8 cellular contexts compared by ENCODE assay signal in the genomic region with DNA sequence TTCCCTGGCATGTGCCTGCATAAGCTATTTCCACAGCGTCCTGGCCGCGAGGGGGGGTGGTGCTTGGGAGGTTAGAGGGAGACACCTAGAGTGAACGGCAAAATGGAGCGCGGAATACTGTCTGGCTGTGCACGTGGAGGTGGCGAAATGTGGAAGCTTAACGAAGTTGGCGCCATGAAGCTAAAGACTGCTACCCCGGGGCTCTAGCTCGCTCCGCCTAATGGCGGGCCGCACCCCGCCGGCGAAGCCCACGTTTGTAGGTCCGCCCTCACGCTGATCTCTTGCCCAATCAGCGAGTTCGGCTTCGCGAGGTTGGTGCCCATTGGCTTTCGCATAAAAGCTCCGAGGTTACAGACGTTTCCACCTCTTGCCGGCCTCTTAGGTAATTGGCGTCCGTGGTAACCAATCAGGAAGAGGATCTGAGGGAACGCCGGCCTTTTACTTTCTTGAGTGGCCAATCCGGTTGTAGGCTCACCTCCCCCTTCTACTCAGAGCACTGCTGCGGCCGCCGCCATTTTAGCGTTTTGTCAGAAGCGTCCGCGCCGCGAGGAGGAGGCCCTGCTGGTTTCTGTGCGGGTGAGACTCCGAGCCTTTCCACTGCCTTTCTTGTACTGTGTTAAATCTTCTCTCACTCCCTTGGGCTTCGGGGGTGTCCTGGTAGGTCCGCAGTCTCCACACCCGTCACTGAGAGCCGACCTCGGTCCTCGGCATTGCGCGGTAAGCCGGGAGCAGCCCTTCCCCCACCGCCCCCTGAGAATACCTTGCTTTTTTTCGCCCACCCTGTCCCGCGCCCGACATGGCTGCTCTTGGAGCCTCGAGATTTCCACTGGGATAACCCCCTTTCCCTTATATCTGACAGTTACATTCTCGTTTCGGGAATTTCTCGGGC. TPM values are rescaled to one million over a fixed set of nuclear protein-coding genes. Genes with fewer than 3 reads are reported as not detected.
DNase-seq lines count a peak whose midpoint lies in the region; ATAC-seq and TF ChIP-seq lines count a peak whose summit lies in the region.

A gene with protein sequence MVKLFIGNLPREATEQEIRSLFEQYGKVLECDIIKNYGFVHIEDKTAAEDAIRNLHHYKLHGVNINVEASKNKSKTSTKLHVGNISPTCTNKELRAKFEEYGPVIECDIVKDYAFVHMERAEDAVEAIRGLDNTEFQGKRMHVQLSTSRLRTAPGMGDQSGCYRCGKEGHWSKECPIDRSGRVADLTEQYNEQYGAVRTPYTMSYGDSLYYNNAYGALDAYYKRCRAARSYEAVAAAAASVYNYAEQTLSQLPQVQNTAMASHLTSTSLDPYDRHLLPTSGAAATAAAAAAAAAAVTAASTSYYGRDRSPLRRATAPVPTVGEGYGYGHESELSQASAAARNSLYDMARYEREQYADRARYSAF (plus strand): TSS at position 527 of the 889 bp plus-strand sequence. CDS start 1,009 bp downstream, outside the sequence.

- H3K27ac Mint-ChIP-seq in GM23338, result peak within 1 kb of the TSS; percentile 100
- H3K27ac Mint-ChIP-seq in naive B cell, result peak within 1 kb of the TSS; percentile 97 to 99 (median 99)
- H3K27ac Mint-ChIP-seq in stimulated activated memory B cell treated with anti-CD40 and anti-IgM and Interleukin-4, amounts not matched to agents 10 μg/mL and 1 μg/mL and 100 μg/mL, for 72 hours, result peak within 1 kb of the TSS; percentile 96

- TF ChIP-seq CTCF in GM23338 (conservative IDR thresholded peaks at IDR 0.05; ENCODE audit: low read depth in 2 of 2), result peak in 1 of 2 experiments; percentile 0; a peak in 1 of 4 replicates

- H3K27me3 ChIP-seq in GM23338 (ENCODE audit: insufficient read depth), result no peaks in the 10 kb centered on the region

- H3K4me1 Mint-ChIP-seq in GM23338 (peaks cover 51% of the 10 kb centered on the region), naive B cell (peaks cover 55 to 70% (median 62%) of the 10 kb centered on the region in 3 donors)
- H3K4me1 Mint-ChIP-seq in stimulated activated memory B cell treated with anti-CD40 and anti-IgM and Interleukin-4, amounts not matched to agents 10 μg/mL and 1 μg/mL and 100 μg/mL, for 72 hours, result peaks cover 69% of the 10 kb centered on the region

- peaks cover 89% of the 10 kb centered on the region for H3K79me2 ChIP-seq in GM23338 (replicated peaks; ENCODE audit: insufficient read depth)

- H3F3A ChIP-seq in GM23338 (replicated peaks; ENCODE audit: low read depth), result peaks cover 28% of the 10 kb centered on the region

- peaks cover 38% of the 10 kb centered on the region for H3K36me3 ChIP-seq in GM23338 (ENCODE audit: insufficient read depth)

- peak; percentile 93 for ATAC-seq in GM23338
- ATAC-seq in naive B cell (ENCODE audit: low read depth in 2 of 2), result peak; percentile 89
- peak; percentile 99 for ATAC-seq in stimulated activated memory B cell treated with anti-CD40 and anti-IgM and Interleukin-4, amounts not matched to agents 10 μg/mL and 1 μg/mL and 100 μg/mL, for 72 hours

- H3K4me3 Mint-ChIP-seq in GM23338 (peak within 1 kb of the TSS; percentile 97), naive B cell (peak within 1 kb of the TSS; percentile 98 to 99 (median 99))
- H3K4me3 Mint-ChIP-seq in stimulated activated memory B cell treated with anti-CD40 and anti-IgM and Interleukin-4, amounts not matched to agents 10 μg/mL and 1 μg/mL and 100 μg/mL, for 72 hours, result peak within 1 kb of the TSS; percentile 91

- peaks cover 36% of the 10 kb centered on the region for H3K4me1 ChIP-seq in GM23338 (ENCODE audit: insufficient read depth)

- peak within 1 kb of the TSS; percentile 92 for H3K27ac ChIP-seq in GM23338 (ENCODE audit: low read depth)

- H3K9me3 Mint-ChIP-seq in GM23338 (peaks cover 4% of the 10 kb centered on the region; the same call in 1 of the 3 replicates), naive B cell (no peaks in the 10 kb centered on the region)
- no peaks in the 10 kb centered on the region for H3K9me3 Mint-ChIP-seq in stimulated activated memory B cell treated with anti-CD40 and anti-IgM and Interleukin-4, amounts not matched to agents 10 μg/mL and 1 μg/mL and 100 μg/mL, for 72 hours

- peaks cover 24% of the 10 kb centered on the region for H3K27me3 Mint-ChIP-seq in GM23338 (ENCODE audit: insufficient read depth, low read depth, poor library complexity)
- no peaks in the 10 kb centered on the region for H3K27me3 Mint-ChIP-seq in naive B cell
- no peaks in the 10 kb centered on the region for H3K27me3 Mint-ChIP-seq in stimulated activated memory B cell treated with anti-CD40 and anti-IgM and Interleukin-4, amounts not matched to agents 10 μg/mL and 1 μg/mL and 100 μg/mL, for 72 hours

- no peaks in the 10 kb centered on the region for H3K9me2 ChIP-seq in GM23338 (ENCODE audit: insufficient read depth)

- H3K36me3 Mint-ChIP-seq in GM23338 (ENCODE audit: low read depth) (peaks cover 63% of the 10 kb centered on the region), naive B cell (peaks cover 25 to 37% of the 10 kb centered on the region in 2 donors)
- H3K36me3 Mint-ChIP-seq in stimulated activated memory B cell treated with anti-CD40 and anti-IgM and Interleukin-4, amounts not matched to agents 10 μg/mL and 1 μg/mL and 100 μg/mL, for 72 hours, result peaks cover 46% of the 10 kb centered on the region

- DNase-seq in EH (ENCODE audit: low read depth) (peak; percentile 100), GM23338 (ENCODE audit: low spot score) (peak; percentile 100), LHCN-M2 (ENCODE audit: low read depth) (peak; percentile 100), RPMI8226 (peak; percentile 100), fibroblast of gingiva (ENCODE audit: low read depth) (peak; percentile 100), naive B cell (peak; percentile 96)
- peak; percentile 87 to 92 for DNase-seq in activated T-helper 1 cell treated with anti-CD3 and anti-CD28 coated beads, Interleukin-2, amount 50 U/mL, for 16 hours (ENCODE audit: low read depth in 1 of 2, low spot score in 1 of 2)

- peak within 1 kb of the TSS; percentile 99 for H3K4me2 ChIP-seq in GM23338

- H3K4me3 ChIP-seq in GM23338, result peak within 1 kb of the TSS; percentile 94

- no peak within 1 kb of the TSS for H2AFZ ChIP-seq in GM23338

- peaks cover 58% of the 10 kb centered on the region for H4K20me1 ChIP-seq in GM23338 (replicated peaks; ENCODE audit: insufficient read depth)

TF ChIP-seq in GM23338, 12 proteins besides CTCF, POLR2A, EP300 and RAD21 (continues in another document):
- TF ChIP-seq, protein P1, sequence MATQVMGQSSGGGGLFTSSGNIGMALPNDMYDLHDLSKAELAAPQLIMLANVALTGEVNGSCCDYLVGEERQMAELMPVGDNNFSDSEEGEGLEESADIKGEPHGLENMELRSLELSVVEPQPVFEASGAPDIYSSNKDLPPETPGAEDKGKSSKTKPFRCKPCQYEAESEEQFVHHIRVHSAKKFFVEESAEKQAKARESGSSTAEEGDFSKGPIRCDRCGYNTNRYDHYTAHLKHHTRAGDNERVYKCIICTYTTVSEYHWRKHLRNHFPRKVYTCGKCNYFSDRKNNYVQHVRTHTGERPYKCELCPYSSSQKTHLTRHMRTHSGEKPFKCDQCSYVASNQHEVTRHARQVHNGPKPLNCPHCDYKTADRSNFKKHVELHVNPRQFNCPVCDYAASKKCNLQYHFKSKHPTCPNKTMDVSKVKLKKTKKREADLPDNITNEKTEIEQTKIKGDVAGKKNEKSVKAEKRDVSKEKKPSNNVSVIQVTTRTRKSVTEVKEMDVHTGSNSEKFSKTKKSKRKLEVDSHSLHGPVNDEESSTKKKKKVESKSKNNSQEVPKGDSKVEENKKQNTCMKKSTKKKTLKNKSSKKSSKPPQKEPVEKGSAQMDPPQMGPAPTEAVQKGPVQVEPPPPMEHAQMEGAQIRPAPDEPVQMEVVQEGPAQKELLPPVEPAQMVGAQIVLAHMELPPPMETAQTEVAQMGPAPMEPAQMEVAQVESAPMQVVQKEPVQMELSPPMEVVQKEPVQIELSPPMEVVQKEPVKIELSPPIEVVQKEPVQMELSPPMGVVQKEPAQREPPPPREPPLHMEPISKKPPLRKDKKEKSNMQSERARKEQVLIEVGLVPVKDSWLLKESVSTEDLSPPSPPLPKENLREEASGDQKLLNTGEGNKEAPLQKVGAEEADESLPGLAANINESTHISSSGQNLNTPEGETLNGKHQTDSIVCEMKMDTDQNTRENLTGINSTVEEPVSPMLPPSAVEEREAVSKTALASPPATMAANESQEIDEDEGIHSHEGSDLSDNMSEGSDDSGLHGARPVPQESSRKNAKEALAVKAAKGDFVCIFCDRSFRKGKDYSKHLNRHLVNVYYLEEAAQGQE (IDR thresholded peaks at IDR 0.05; ENCODE audit: unreplicated experiment), result peak; percentile 9
- TF ChIP-seq CREB1 (CRISPR knock-in tag; IDR thresholded peaks at IDR 0.05; ENCODE audit: low read depth), result peak; percentile 66; the same call in 1 of the 2 replicates
- TF ChIP-seq, protein P2, sequence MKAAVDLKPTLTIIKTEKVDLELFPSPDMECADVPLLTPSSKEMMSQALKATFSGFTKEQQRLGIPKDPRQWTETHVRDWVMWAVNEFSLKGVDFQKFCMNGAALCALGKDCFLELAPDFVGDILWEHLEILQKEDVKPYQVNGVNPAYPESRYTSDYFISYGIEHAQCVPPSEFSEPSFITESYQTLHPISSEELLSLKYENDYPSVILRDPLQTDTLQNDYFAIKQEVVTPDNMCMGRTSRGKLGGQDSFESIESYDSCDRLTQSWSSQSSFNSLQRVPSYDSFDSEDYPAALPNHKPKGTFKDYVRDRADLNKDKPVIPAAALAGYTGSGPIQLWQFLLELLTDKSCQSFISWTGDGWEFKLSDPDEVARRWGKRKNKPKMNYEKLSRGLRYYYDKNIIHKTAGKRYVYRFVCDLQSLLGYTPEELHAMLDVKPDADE (IDR thresholded peaks at IDR 0.05), result no peak; the same call in 1 of the 2 replicates
- TF ChIP-seq ZNF114 (CRISPR knock-in tag; IDR thresholded peaks at IDR 0.05), result no peak
- peak; percentile 81 for TF ChIP-seq POLR2AphosphoS5 (IDR thresholded peaks at IDR 0.05; ENCODE audit: low read depth)
- no peak for TF ChIP-seq ZNF331 (CRISPR knock-in tag; IDR thresholded peaks at IDR 0.05; ENCODE audit: low read depth)
- TF ChIP-seq STAT1 (IDR thresholded peaks at IDR 0.05; ENCODE audit: unreplicated experiment), result no peak

RNA-seq across cellular contexts. Expression of the gene that starts here (rescaled TPM):
- total RNA-seq in GM23338 (2014; rRNA removed; shearing (Covaris generic)), result 133 and 147 TPM in 2 replicates
- 122 and 146 TPM in 2 replicates for polyA plus RNA-seq in GM23338 (2016; fragmentation: Nextera tagmentation; extraction: Ambion mirVana)
- 86.4 and 87.6 TPM in 2 replicates for total RNA-seq in LHCN-M2 (2014; rRNA removed)
- polyA plus RNA-seq in LHCN-M2 (2012), result 188 TPM
- 100 to 1,000 TPM; 197 to 275 (median 228) TPM for polyA plus RNA-seq in naive B cell (ENCODE audit: low read depth in 6 of 6)

Comparison
In these comparisons a context has a peak if more than half of its experiments do, and no peak if none do; other contexts are left out.
1. Peak in every context shown above with its lines: DNase-seq, ATAC-seq, H3K4me3 ChIP-seq and H3K27ac ChIP-seq.